ENCODE assay signal across 37 cellular contexts in the genomic region with DNA sequence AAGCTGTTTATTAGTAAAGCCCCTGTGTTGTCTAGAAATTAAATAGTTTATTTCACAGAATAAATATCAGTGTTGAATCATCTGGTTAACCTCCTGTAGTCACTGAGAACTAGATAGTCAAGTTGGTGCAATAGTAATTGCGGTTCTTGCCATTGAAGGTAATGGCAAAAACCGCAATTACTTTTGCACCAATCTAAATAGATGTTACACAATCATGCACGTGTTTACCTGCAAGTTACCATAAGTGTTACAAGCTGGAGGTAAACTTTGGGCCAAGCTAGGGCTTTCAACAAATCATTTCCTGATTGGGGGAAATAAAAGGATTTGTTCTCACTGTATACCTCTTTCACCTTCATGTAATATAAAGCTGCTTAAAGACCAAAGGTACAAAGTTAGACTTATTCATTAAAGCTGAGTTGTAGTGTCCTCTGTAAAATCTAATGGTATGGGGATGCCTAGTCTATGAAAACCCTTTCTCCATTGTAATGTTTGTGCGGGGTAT. TPM values are rescaled to one million over a fixed set of nuclear protein-coding genes. Genes with fewer than 3 reads are reported as not detected.
"Had no signal": no experiment of that assay in that cellular context is flagged by ENCODE, and none has a peak within 500 bp of the region (broad histone marks: within the 10 kb centered on the region; RNA-seq: fewer than 3 reads in every experiment).

No MANE protein-coding gene starts in this region.

- H3K36me3 Mint-ChIP-seq: activated naive CD4-positive, alpha-beta T cell treated with anti-CD3 and anti-CD28 coated beads, Interleukin-2, amount 10 ng/mL, durations not matched to agents 7 days and 5 days; activated naive CD4-positive, alpha-beta T cell treated with anti-CD3 and anti-CD28 coated beads, Interleukin-2, amount 50 U/mL, for 72 hours had no signal

- H3K4me1 ChIP-seq: ascending aorta, breast epithelium, colonic mucosa, gastroesophageal sphincter had no signal

- H3K9me3 ChIP-seq: ascending aorta, breast epithelium, colonic mucosa, esophagus squamous epithelium, gastroesophageal sphincter had no signal

- ATAC-seq: activated naive CD4-positive, alpha-beta T cell treated with anti-CD3 and anti-CD28 coated beads, Interleukin-2, amount 50 U/mL, for 72 hours; activated T-cell treated with anti-CD3 and anti-CD28 coated beads, Interleukin-2, amount 50 U/mL, for 72 hours; gastroesophageal sphincter; T-helper 17 cell had no signal

- H3K27ac Mint-ChIP-seq: activated CD4-positive, alpha-beta memory T cell treated with anti-CD3 and anti-CD28 coated beads, Interleukin-2, amount 10 ng/mL, durations not matched to agents 7 days and 5 days; activated CD4-positive, alpha-beta T cell treated with anti-CD3 and anti-CD28 coated beads, Interleukin-2, amount 10 ng/mL, durations not matched to agents 7 days and 5 days; activated naive CD4-positive, alpha-beta T cell treated with anti-CD3 and anti-CD28 coated beads, Interleukin-2, amount 10 ng/mL, durations not matched to agents 7 days and 5 days; activated naive CD4-positive, alpha-beta T cell treated with anti-CD3 and anti-CD28 coated beads, Interleukin-2, amount 50 U/mL, for 72 hours; activated naive CD8-positive, alpha-beta T cell treated with anti-CD3 and anti-CD28 coated beads, Interleukin-2, amount 10 ng/mL, durations not matched to agents 7 days and 5 days; activated T-cell treated with anti-CD3 and anti-CD28 coated beads, Interleukin-2, amount 50 U/mL, for 24 hours; activated T-cell treated with anti-CD3 and anti-CD28 coated beads, Interleukin-2, amount 50 U/mL, for 72 hours; endodermal cell; T-helper 17 cell; T-helper 2 cell treated with Interferon-gamma antibody and Interleukin-4, amounts not matched to agents 5 μg/mL and 100 μg/mL, for 36 hours had no signal

- H3K4me3 ChIP-seq: ascending aorta, breast epithelium, cardiac muscle cell, colonic mucosa, dorsolateral prefrontal cortex, esophagus squamous epithelium, gastroesophageal sphincter had no signal

- DNase-seq: activated CD4-positive, alpha-beta memory T cell treated with anti-CD3 and anti-CD28 coated beads, Interleukin-2, amount 10 ng/mL, durations not matched to agents 7 days and 5 days; activated CD4-positive, alpha-beta T cell treated with anti-CD3 and anti-CD28 coated beads for 1 hour; activated CD4-positive, alpha-beta T cell treated with anti-CD3 and anti-CD28 coated beads for 4 hours; activated CD4-positive, alpha-beta T cell treated with anti-CD3 and anti-CD28 coated beads, Interleukin-2, amount 10 ng/mL, durations not matched to agents 7 days and 5 days; activated CD4-positive, alpha-beta T cell treated with anti-CD3 and anti-CD28 coated beads, Interleukin-2, amount 50 U/mL, for 4 hours; activated CD4-positive, CD25-positive, alpha-beta regulatory T cell; activated CD8-positive, alpha-beta memory T cell treated with anti-CD3 and anti-CD28 coated beads, Interleukin-2, amount 50 U/mL, for 48 hours; activated gamma-delta T cell; activated naive CD4-positive, alpha-beta T cell; activated naive CD4-positive, alpha-beta T cell treated with anti-CD3 and anti-CD28 coated beads, Interleukin-2, amount 10 ng/mL, durations not matched to agents 7 days and 5 days; activated naive CD8-positive, alpha-beta T cell treated with anti-CD3 and anti-CD28 coated beads, Interleukin-2, amount 10 ng/mL, durations not matched to agents 7 days and 5 days; activated T-cell treated with anti-CD3 and anti-CD28 coated beads for 4 hours; activated T-cell treated with anti-CD3 and anti-CD28 coated beads, Interleukin-2, amount 50 U/mL, for 24 hours; activated T-cell treated with anti-CD3 and anti-CD28 coated beads, Interleukin-2, amount 50 U/mL, for 72 hours; central memory CD4-positive, alpha-beta T cell; cerebellar nuclear complex; colonic mucosa; dorsolateral prefrontal cortex; effector memory CD4-positive, alpha-beta T cell; endodermal cell; esophagus squamous epithelium; foreskin melanocyte; T-helper 1 cell; T-helper 17 cell; T1000 had no signal

- H3K27me3 Mint-ChIP-seq: activated CD4-positive, alpha-beta memory T cell treated with anti-CD3 and anti-CD28 coated beads, Interleukin-2, amount 10 ng/mL, durations not matched to agents 7 days and 5 days; activated CD4-positive, alpha-beta T cell treated with anti-CD3 and anti-CD28 coated beads, Interleukin-2, amount 10 ng/mL, durations not matched to agents 7 days and 5 days; brain had no signal

- H3K27ac ChIP-seq: ascending aorta, breast epithelium, cardiac muscle cell, colonic mucosa, epithelial cell of prostate, esophagus squamous epithelium, gastroesophageal sphincter had no signal

- H3K27me3 ChIP-seq: ascending aorta, breast epithelium, cardiac muscle cell, colonic mucosa, dorsolateral prefrontal cortex, esophagus squamous epithelium, gastroesophageal sphincter had no signal

- H3K9me3 Mint-ChIP-seq: activated CD4-positive, alpha-beta memory T cell treated with anti-CD3 and anti-CD28 coated beads, Interleukin-2, amount 10 ng/mL, durations not matched to agents 7 days and 5 days; activated CD4-positive, alpha-beta T cell treated with anti-CD3 and anti-CD28 coated beads, Interleukin-2, amount 10 ng/mL, durations not matched to agents 7 days and 5 days; activated naive CD4-positive, alpha-beta T cell treated with anti-CD3 and anti-CD28 coated beads, Interleukin-2, amount 10 ng/mL, durations not matched to agents 7 days and 5 days; activated naive CD4-positive, alpha-beta T cell treated with anti-CD3 and anti-CD28 coated beads, Interleukin-2, amount 50 U/mL, for 72 hours; activated naive CD8-positive, alpha-beta T cell treated with anti-CD3 and anti-CD28 coated beads, Interleukin-2, amount 10 ng/mL, durations not matched to agents 7 days and 5 days; activated T-cell treated with anti-CD3 and anti-CD28 coated beads, Interleukin-2, amount 50 U/mL, for 24 hours; activated T-cell treated with anti-CD3 and anti-CD28 coated beads, Interleukin-2, amount 50 U/mL, for 72 hours; brain; endodermal cell; T-helper 2 cell treated with Interferon-gamma antibody and Interleukin-4, amounts not matched to agents 5 μg/mL and 100 μg/mL, for 36 hours had no signal

- H3K36me3 ChIP-seq: breast epithelium, cardiac muscle cell, colonic mucosa, esophagus squamous epithelium had no signal

- H3K4me3 Mint-ChIP-seq: activated CD4-positive, alpha-beta memory T cell treated with anti-CD3 and anti-CD28 coated beads, Interleukin-2, amount 10 ng/mL, durations not matched to agents 7 days and 5 days; activated CD4-positive, alpha-beta T cell treated with anti-CD3 and anti-CD28 coated beads, Interleukin-2, amount 10 ng/mL, durations not matched to agents 7 days and 5 days; activated naive CD4-positive, alpha-beta T cell treated with anti-CD3 and anti-CD28 coated beads, Interleukin-2, amount 10 ng/mL, durations not matched to agents 7 days and 5 days; activated naive CD8-positive, alpha-beta T cell treated with anti-CD3 and anti-CD28 coated beads, Interleukin-2, amount 10 ng/mL, durations not matched to agents 7 days and 5 days; activated T-cell treated with anti-CD3 and anti-CD28 coated beads, Interleukin-2, amount 50 U/mL, for 24 hours; activated T-cell treated with anti-CD3 and anti-CD28 coated beads, Interleukin-2, amount 50 U/mL, for 72 hours; endodermal cell; T-helper 17 cell; T-helper 2 cell treated with Interferon-gamma antibody and Interleukin-4, amounts not matched to agents 5 μg/mL and 100 μg/mL, for 36 hours had no signal

RNA-seq across cellular contexts. Expression of gene NT5DC4, which starts 50.2 kb away (rescaled TPM):
- total RNA-seq: activated CD4-positive, alpha-beta memory T cell treated with anti-CD3 and anti-CD28 coated beads, Interleukin-2, amount 10 ng/mL, durations not matched to agents 7 days and 5 days; activated CD4-positive, alpha-beta T cell treated with anti-CD3 and anti-CD28 coated beads, Interleukin-2, amount 10 ng/mL, durations not matched to agents 7 days and 5 days; activated naive CD4-positive, alpha-beta T cell treated with anti-CD3 and anti-CD28 coated beads, Interleukin-2, amount 50 U/mL, for 72 hours; activated naive CD8-positive, alpha-beta T cell treated with anti-CD3 and anti-CD28 coated beads, Interleukin-2, amount 10 ng/mL, durations not matched to agents 7 days and 5 days; ascending aorta; breast epithelium; cardiac muscle cell; colonic mucosa; endodermal cell; esophagus squamous epithelium; fibroblast of lung; fibroblast of villous mesenchyme; glomerular endothelial cell; T-helper 17 cell had no signal
- polyA plus RNA-seq: cardiac muscle cell, esophagus, fibroblast of lung had no signal
